In genomic region chr3:190825389-190826016, GRCh38 we compare ENCODE assay signal across 18 cellular contexts. TPM values are rescaled to one million over a fixed set of nuclear protein-coding genes. Genes with fewer than 3 reads are reported as not detected.
DNase-seq lines count a peak whose midpoint lies in the region; ATAC-seq and TF ChIP-seq lines count a peak whose summit lies in the region.
"Had no signal": no experiment of that assay in that cellular context is flagged by ENCODE, and none has a peak within 500 bp of the region (broad histone marks: within the 10 kb centered on the region; RNA-seq: fewer than 3 reads in every experiment).

No MANE protein-coding gene starts in this region.

- POLR2A ChIA-PET in HEK293 (lab: Yijun Ruan, JAX) = no interaction called here

- ATAC-seq in esophagus mucosa = peak; percentile 53
- no peak for ATAC-seq in activated T-cell treated with anti-CD3 and anti-CD28 coated beads, Interleukin-2, amount 50 U/mL, for 4 hours
- ATAC-seq: HCT116 had no signal

- no peaks in the 10 kb centered on the region for H3K9me3 ChIP-seq in HEK293 (ENCODE audit: control insufficient read depth, insufficient read depth, low read depth, low read length)
- H3K9me3 ChIP-seq: MG63 had no signal

- H3K27ac ChIP-seq in HEK293 (ENCODE audit: extremely low read depth, low read depth, low read length) = no peak overlapping the region

- H3K27me3 Mint-ChIP-seq in activated T-cell treated with anti-CD3 and anti-CD28 coated beads, Interleukin-2, amount 50 U/mL, for 4 hours (ENCODE audit: low read depth) = no peaks in the 10 kb centered on the region
- H3K27me3 Mint-ChIP-seq: CD8-positive, alpha-beta memory T cell had no signal

- DNase-seq in MV-4-11 (lab: John Stamatoyannopoulos, UW) = peak; percentile 15
- peak; percentile 58 for DNase-seq in renal cortical epithelial cell (ENCODE audit: low read depth)
- DNase-seq in hippocampal formation (lab: John Stamatoyannopoulos, UW) = no peak
- no peak for DNase-seq in activated CD4-positive, alpha-beta T cell treated with anti-CD3 and anti-CD28 coated beads for 4 hours
- DNase-seq in activated T-cell treated with anti-CD3 and anti-CD28 coated beads, Interleukin-2, amount 50 U/mL, for 4 hours = no peak
- DNase-seq in islet precursor cell = no peak
- DNase-seq: CD8-positive, alpha-beta memory T cell; KG1; NCI-H1417 treated with DMSO at 0.1 percent for 48 hours; NCI-H2029; NCI-H2171 treated with DMSO at 0.1 percent for 48 hours; NCI-H510A had no signal

- H3K4me3 ChIP-seq in HEK293 (ENCODE audit: low read depth, low read length) = no peak overlapping the region
- H3K4me3 ChIP-seq: MG63 had no signal

- H3K4me1 Mint-ChIP-seq in activated T-cell treated with anti-CD3 and anti-CD28 coated beads, Interleukin-2, amount 50 U/mL, for 4 hours (ENCODE audit: low read depth) = no peaks in the 10 kb centered on the region
- H3K4me1 Mint-ChIP-seq: CD8-positive, alpha-beta memory T cell had no signal

- no peak for TF ChIP-seq CTCF in HEK293 (tag by site-specific recombination; IDR thresholded peaks at IDR 0.05)

- no peaks in the 10 kb centered on the region for H3K9me3 Mint-ChIP-seq in activated T-cell treated with anti-CD3 and anti-CD28 coated beads, Interleukin-2, amount 50 U/mL, for 4 hours

- H3K36me3 Mint-ChIP-seq in activated T-cell treated with anti-CD3 and anti-CD28 coated beads, Interleukin-2, amount 50 U/mL, for 4 hours (ENCODE audit: insufficient read depth) = no peaks in the 10 kb centered on the region
- H3K36me3 Mint-ChIP-seq: CD8-positive, alpha-beta memory T cell had no signal

- H3K4me3 Mint-ChIP-seq in activated T-cell treated with anti-CD3 and anti-CD28 coated beads, Interleukin-2, amount 50 U/mL, for 4 hours = no peak overlapping the region
- H3K4me3 Mint-ChIP-seq: CD8-positive, alpha-beta memory T cell had no signal

- CTCF ChIA-PET in HEK293 (lab: Yijun Ruan, JAX) = no interaction called here

- H3K4me1 ChIP-seq in HEK293 (ENCODE audit: control insufficient read depth, insufficient read depth, low read length) = no peaks in the 10 kb centered on the region

- no peaks in the 10 kb centered on the region for H3K36me3 ChIP-seq in HEK293 (ENCODE audit: control insufficient read depth in 2 of 2, insufficient read depth in 1 of 2, low read length in 2 of 2)
- H3K36me3 ChIP-seq: MG63 had no signal

TF ChIP-seq in HEK293, 187 proteins besides CTCF, POLR2A, EP300 and RAD21:
- TF ChIP-seq ZNF112 (tag by site-specific recombination; IDR thresholded peaks at IDR 0.05) = no peak
- TF ChIP-seq, protein P1, sequence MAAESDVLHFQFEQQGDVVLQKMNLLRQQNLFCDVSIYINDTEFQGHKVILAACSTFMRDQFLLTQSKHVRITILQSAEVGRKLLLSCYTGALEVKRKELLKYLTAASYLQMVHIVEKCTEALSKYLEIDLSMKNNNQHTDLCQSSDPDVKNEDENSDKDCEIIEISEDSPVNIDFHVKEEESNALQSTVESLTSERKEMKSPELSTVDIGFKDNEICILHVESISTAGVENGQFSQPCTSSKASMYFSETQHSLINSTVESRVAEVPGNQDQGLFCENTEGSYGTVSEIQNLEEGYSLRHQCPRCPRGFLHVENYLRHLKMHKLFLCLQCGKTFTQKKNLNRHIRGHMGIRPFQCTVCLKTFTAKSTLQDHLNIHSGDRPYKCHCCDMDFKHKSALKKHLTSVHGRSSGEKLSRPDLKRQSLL (tag by site-specific recombination; IDR thresholded peaks at IDR 0.05) = no peak
- TF ChIP-seq ZNF266 (tag by site-specific recombination; IDR thresholded peaks at IDR 0.05; ENCODE audit: low read depth) = no peak
- TF ChIP-seq ZNF366 (tag by site-specific recombination; conservative IDR thresholded peaks at IDR 0.05) = peak; percentile 84
- peak; percentile 89 for TF ChIP-seq PRDM1 (tag by site-specific recombination; IDR thresholded peaks at IDR 0.05)
- no peak for TF ChIP-seq ZNF664 (tag by site-specific recombination; IDR thresholded peaks at IDR 0.05)
- TF ChIP-seq, protein P2, sequence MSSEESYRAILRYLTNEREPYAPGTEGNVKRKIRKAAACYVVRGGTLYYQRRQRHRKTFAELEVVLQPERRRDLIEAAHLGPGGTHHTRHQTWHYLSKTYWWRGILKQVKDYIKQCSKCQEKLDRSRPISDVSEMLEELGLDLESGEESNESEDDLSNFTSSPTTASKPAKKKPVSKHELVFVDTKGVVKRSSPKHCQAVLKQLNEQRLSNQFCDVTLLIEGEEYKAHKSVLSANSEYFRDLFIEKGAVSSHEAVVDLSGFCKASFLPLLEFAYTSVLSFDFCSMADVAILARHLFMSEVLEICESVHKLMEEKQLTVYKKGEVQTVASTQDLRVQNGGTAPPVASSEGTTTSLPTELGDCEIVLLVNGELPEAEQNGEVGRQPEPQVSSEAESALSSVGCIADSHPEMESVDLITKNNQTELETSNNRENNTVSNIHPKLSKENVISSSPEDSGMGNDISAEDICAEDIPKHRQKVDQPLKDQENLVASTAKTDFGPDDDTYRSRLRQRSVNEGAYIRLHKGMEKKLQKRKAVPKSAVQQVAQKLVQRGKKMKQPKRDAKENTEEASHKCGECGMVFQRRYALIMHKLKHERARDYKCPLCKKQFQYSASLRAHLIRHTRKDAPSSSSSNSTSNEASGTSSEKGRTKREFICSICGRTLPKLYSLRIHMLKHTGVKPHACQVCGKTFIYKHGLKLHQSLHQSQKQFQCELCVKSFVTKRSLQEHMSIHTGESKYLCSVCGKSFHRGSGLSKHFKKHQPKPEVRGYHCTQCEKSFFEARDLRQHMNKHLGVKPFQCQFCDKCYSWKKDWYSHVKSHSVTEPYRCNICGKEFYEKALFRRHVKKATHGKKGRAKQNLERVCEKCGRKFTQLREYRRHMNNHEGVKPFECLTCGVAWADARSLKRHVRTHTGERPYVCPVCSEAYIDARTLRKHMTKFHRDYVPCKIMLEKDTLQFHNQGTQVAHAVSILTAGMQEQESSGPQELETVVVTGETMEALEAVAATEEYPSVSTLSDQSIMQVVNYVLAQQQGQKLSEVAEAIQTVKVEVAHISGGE (tag by site-specific recombination; conservative IDR thresholded peaks at IDR 0.05; ENCODE audit: low read depth) = no peak
- no peak for TF ChIP-seq ZNF18 (tag by site-specific recombination; IDR thresholded peaks at IDR 0.05)
- TF ChIP-seq RBAK (tag by site-specific recombination; IDR thresholded peaks at IDR 0.05) = no peak

RNA-seq across cellular contexts. Expression of gene GMNC, which starts 37.0 kb away (rescaled TPM):
- total RNA-seq in esophagus mucosa = not detected
- 1.5 TPM in 1 of 2 replicates, not detected in the other for total RNA-seq in renal cortical epithelial cell
- total RNA-seq in activated T-cell treated with anti-CD3 and anti-CD28 coated beads, Interleukin-2, amount 50 U/mL, for 4 hours = not detected
- total RNA-seq: CD8-positive, alpha-beta memory T cell; Daoy; RPMI7951 had no signal

Comparison
In these comparisons a context has a peak if more than half of its experiments do, and no peak if none do; other contexts are left out.
1. DNase-seq: peak in MV-4-11 (single experiment) and renal cortical epithelial cell (single experiment); none in hippocampal formation (0 of 2), activated CD4-positive, alpha-beta T cell treated with anti-CD3 and anti-CD28 coated beads for 4 hours (0 of 2), activated T-cell treated with anti-CD3 and anti-CD28 coated beads, Interleukin-2, amount 50 U/mL, for 4 hours (single experiment) and islet precursor cell (single experiment).